ENCODE assay signal across 27 cellular contexts in genomic region chr12:126538888-126539287, GRCh38.
"Had no signal": no experiment of that assay in that cellular context is flagged by ENCODE, and none has a peak within 500 bp of the region (broad histone marks: within the 10 kb centered on the region; RNA-seq: fewer than 3 reads in every experiment).

No MANE protein-coding gene starts in this region.

- DNase-seq: colonic mucosa; cortex of kidney; effector CD8-positive, alpha-beta T cell; effector memory CD8-positive, alpha-beta T cell; endodermal cell; erythroblast; esophagus squamous epithelium; foreskin fibroblast; foreskin melanocyte; gastrocnemius medialis; glutamatergic neuron; head of caudate nucleus; heart right ventricle; hippocampal formation; left cardiac atrium; left lung; left ventricle myocardium superior; lower lobe of right lung; mesenchymal stem cell; mucosa of descending colon had no signal

- H3K4me3 ChIP-seq: colonic mucosa, esophagus squamous epithelium, gastrocnemius medialis, heart right ventricle, left lung, lower lobe of right lung, mucosa of descending colon had no signal

- H3K36me3 Mint-ChIP-seq: mesothelial cell of epicardium had no signal

- H3K27ac ChIP-seq: colonic mucosa, epithelial cell of prostate, esophagus squamous epithelium, gastrocnemius medialis, heart right ventricle, left lung, lower lobe of right lung had no signal

- H3K36me3 ChIP-seq: colonic mucosa, esophagus squamous epithelium, gastrocnemius medialis, heart right ventricle, left lung, lower lobe of right lung had no signal

- H3K27me3 Mint-ChIP-seq: dendritic cell treated with granulocyte-macrophage colony-stimulating factor and Interleukin-4, amounts not matched to agents 40 ng/mL and 50 ng/mL, for 4 days had no signal

- H3K4me1 ChIP-seq: colonic mucosa, esophagus squamous epithelium, gastrocnemius medialis, heart right ventricle, left lung, lower lobe of right lung had no signal

- H3K9me3 ChIP-seq: colonic mucosa, esophagus squamous epithelium, gastrocnemius medialis, heart right ventricle, lower lobe of right lung had no signal

- H3K4me3 Mint-ChIP-seq: dendritic cell treated with granulocyte-macrophage colony-stimulating factor and Interleukin-4, amounts not matched to agents 40 ng/mL and 50 ng/mL, for 4 days; effector memory CD8-positive, alpha-beta T cell; endodermal cell; mesothelial cell of epicardium had no signal

- H3K9me3 Mint-ChIP-seq: effector memory CD8-positive, alpha-beta T cell; endodermal cell; mesothelial cell of epicardium had no signal

- FAIRE-seq: endometrium, islet of Langerhans, keratinocyte had no signal

- H3K27ac Mint-ChIP-seq: dendritic cell treated with granulocyte-macrophage colony-stimulating factor and Interleukin-4, amounts not matched to agents 40 ng/mL and 50 ng/mL, for 4 days; effector memory CD8-positive, alpha-beta T cell; endodermal cell; mesothelial cell of epicardium had no signal

- ATAC-seq: effector memory CD8-positive, alpha-beta T cell; esophagus mucosa; gastrocnemius medialis; heart right ventricle; left cardiac atrium; left lung; left ventricle myocardium superior; lower lobe of right lung; mucosa of descending colon had no signal

- H3K27me3 ChIP-seq: colonic mucosa, esophagus squamous epithelium, gastrocnemius medialis, heart right ventricle, left lung had no signal

- H3K4me1 Mint-ChIP-seq: endodermal cell had no signal
